Comparison of ENCODE assay signal across 1 cellular context in the genomic region with DNA sequence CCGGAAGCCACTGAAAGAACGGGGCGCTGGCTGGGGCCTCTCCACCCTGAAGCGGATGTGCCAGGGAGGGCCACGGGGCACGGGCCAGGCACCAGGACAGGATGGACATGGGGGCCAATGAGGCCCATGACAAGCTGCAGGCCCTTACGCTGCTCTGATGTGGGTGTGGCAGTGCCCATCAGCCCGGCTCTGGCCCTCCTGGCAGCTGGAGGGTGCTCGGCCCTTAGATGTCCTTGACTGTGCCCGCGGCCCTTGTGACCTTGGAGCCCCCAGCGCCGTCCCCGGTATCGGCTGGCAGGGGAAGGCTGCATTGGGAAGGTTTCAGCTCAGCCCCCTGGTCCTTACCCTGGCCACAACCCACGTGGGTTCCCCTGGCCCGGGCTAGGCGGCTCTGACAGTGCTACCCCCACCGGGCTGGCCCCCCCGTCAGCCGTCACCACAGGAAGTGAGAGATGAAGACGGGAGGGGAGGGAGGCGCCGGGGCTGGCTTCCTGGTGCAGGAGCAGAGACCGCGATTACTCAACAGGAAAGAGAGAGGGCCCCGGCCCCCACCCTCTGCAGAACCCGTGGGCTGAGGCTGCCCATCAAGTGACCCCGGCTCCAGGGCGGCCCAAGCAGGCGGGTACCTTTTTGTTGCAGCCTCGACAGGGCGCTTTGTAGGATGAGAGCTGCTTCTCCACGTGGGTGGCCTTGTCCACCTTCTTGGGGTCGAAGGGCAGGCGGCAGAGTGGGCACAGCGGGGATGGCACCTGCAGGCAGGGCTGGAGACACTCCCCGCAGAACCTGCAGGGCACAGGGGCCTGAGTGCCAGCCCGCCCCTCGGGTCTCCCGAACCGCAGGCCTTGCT.
TF ChIP-seq lines count a peak whose summit lies in the region.

No MANE protein-coding gene starts in this region.

TF ChIP-seq in HepG2, 621 proteins besides CTCF, POLR2A, EP300 and RAD21 (continues in another document):
- peak; percentile 70 for TF ChIP-seq UBTF (CRISPR knock-in tag; IDR thresholded peaks at IDR 0.05)
- no peak for TF ChIP-seq ZNF773 (CRISPR knock-in tag; IDR thresholded peaks at IDR 0.05; ENCODE audit: borderline replicate concordance)
- no peak; the same call in 1 of the 2 replicates for TF ChIP-seq PHF8 (CRISPR knock-in tag; IDR thresholded peaks at IDR 0.05)
- no peak for TF ChIP-seq GPN1 (CRISPR knock-in tag; IDR thresholded peaks at IDR 0.05; ENCODE audit: borderline replicate concordance)
- no peak for TF ChIP-seq ZBTB40 (IDR thresholded peaks at IDR 0.05)
- peak; percentile 83 for TF ChIP-seq ZBTB40 (CRISPR knock-in tag; IDR thresholded peaks at IDR 0.05)
- 0 out of 2 replicates have a peak, but pooled peaks have one; percentile 47 for TF ChIP-seq ZNF589 (CRISPR knock-in tag; conservative IDR thresholded peaks at IDR 0.05)
- peak; percentile 87; the same call in 1 of the 2 replicates for TF ChIP-seq YEATS4 (CRISPR knock-in tag; IDR thresholded peaks at IDR 0.05; ENCODE audit: borderline replicate concordance)
- TF ChIP-seq ETV5 (CRISPR knock-in tag; IDR thresholded peaks at IDR 0.05; ENCODE audit: borderline replicate concordance) = peak; percentile 99
- no peak; the same call in 1 of the 2 replicates for TF ChIP-seq ZNF296 (CRISPR knock-in tag; conservative IDR thresholded peaks at IDR 0.05)
- TF ChIP-seq REL (CRISPR knock-in tag; conservative IDR thresholded peaks at IDR 0.05) = no peak
- TF ChIP-seq ZNF709 (CRISPR knock-in tag; IDR thresholded peaks at IDR 0.05) = 0 out of 2 replicates have a peak, but pooled peaks have one; percentile 49
- peak; percentile 83; the same call in 1 of the 2 replicates for TF ChIP-seq ZNF619 (CRISPR knock-in tag; IDR thresholded peaks at IDR 0.05)
- no peak for TF ChIP-seq ADNP (CRISPR knock-in tag; IDR thresholded peaks at IDR 0.05)
- TF ChIP-seq ZBTB21 (CRISPR knock-in tag; IDR thresholded peaks at IDR 0.05) = peak; percentile 28; the same call in 1 of the 2 replicates
- TF ChIP-seq ZNF790 (CRISPR knock-in tag; IDR thresholded peaks at IDR 0.05; ENCODE audit: borderline replicate concordance) = peak; percentile 72
- TF ChIP-seq NFKB2 (CRISPR knock-in tag; IDR thresholded peaks at IDR 0.05; ENCODE audit: borderline replicate concordance) = peak; percentile 63; the same call in 1 of the 2 replicates
- TF ChIP-seq ZNF143 (CRISPR knock-in tag; IDR thresholded peaks at IDR 0.05) = no peak
- no peak for TF ChIP-seq ZNF761 (CRISPR knock-in tag; conservative IDR thresholded peaks at IDR 0.05)
- TF ChIP-seq RAD51 (IDR thresholded peaks at IDR 0.05; ENCODE audit: borderline replicate concordance) = peak; percentile 30; the same call in 1 of the 2 replicates
- TF ChIP-seq JARID2 (CRISPR knock-in tag; IDR thresholded peaks at IDR 0.05; ENCODE audit: insufficient replicate concordance) = peak; percentile 23
- TF ChIP-seq ETV6 (CRISPR knock-in tag; conservative IDR thresholded peaks at IDR 0.05) = peak; percentile 60
- TF ChIP-seq ZNF30 (CRISPR knock-in tag; IDR thresholded peaks at IDR 0.05) = 0 out of 2 replicates have a peak, but pooled peaks have one; percentile 35
- peak; percentile 44 for TF ChIP-seq PHF5A (CRISPR knock-in tag; IDR thresholded peaks at IDR 0.05; ENCODE audit: low read depth, unreplicated experiment)
- no peak for TF ChIP-seq ZNF530 (CRISPR knock-in tag; IDR thresholded peaks at IDR 0.05; ENCODE audit: low read depth)
- TF ChIP-seq MLXIP (CRISPR knock-in tag; IDR thresholded peaks at IDR 0.05; ENCODE audit: borderline replicate concordance) = no peak
- no peak for TF ChIP-seq MTF2 (CRISPR knock-in tag; IDR thresholded peaks at IDR 0.05; ENCODE audit: borderline replicate concordance)
- 0 out of 2 replicates have a peak, but pooled peaks have one; percentile 55 for TF ChIP-seq REPIN1 (CRISPR knock-in tag; IDR thresholded peaks at IDR 0.05; ENCODE audit: borderline replicate concordance, low read depth)
- TF ChIP-seq ZNF841 (CRISPR knock-in tag; IDR thresholded peaks at IDR 0.05; ENCODE audit: borderline replicate concordance) = no peak
- no peak for TF ChIP-seq SMARCE1 (IDR thresholded peaks at IDR 0.05; ENCODE audit: borderline replicate concordance)
- no peak for TF ChIP-seq CHD2 (IDR thresholded peaks at IDR 0.05; ENCODE audit: low read depth, low read length)
- peak; percentile 60; the same call in 1 of the 2 replicates for TF ChIP-seq SP5 (CRISPR knock-in tag; IDR thresholded peaks at IDR 0.05; ENCODE audit: borderline replicate concordance, low read depth)
- TF ChIP-seq, protein P1, sequence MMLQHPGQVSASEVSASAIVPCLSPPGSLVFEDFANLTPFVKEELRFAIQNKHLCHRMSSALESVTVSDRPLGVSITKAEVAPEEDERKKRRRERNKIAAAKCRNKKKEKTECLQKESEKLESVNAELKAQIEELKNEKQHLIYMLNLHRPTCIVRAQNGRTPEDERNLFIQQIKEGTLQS (CRISPR knock-in tag; IDR thresholded peaks at IDR 0.05) = no peak; the same call in 1 of the 2 replicates
- no peak for TF ChIP-seq IRX3 (CRISPR knock-in tag; IDR thresholded peaks at IDR 0.05; ENCODE audit: borderline replicate concordance, low read depth)
- TF ChIP-seq ZNF687 (CRISPR knock-in tag; IDR thresholded peaks at IDR 0.05) = peak; percentile 96
- TF ChIP-seq FOXC1 (CRISPR knock-in tag; IDR thresholded peaks at IDR 0.05; ENCODE audit: borderline replicate concordance) = peak; percentile 34; the same call in 1 of the 2 replicates
